ENCODE assay signal across 7 cellular contexts in the genomic region with DNA sequence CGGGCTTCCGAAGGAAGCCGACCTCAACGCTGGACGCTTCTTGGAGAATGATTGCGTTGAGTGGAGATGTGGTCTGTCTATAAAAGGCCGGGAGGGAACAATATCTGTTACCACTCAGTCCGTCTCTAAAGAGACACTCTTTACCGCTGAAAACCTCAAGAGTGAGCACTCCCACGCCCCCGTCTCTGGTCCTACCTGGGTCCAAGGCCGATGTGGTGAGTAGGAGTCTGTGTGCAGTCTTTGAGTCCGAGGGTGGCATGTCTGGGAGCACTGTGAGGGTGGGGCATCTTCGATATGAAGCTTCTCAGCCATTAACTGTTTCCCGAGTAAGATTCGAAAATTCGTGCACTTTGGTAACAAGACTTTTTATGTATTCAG. TPM values are rescaled to one million over a fixed set of nuclear protein-coding genes. Genes with fewer than 3 reads are reported as not detected.
DNase-seq lines count a peak whose midpoint lies in the region; ATAC-seq and TF ChIP-seq lines count a peak whose summit lies in the region.

No MANE protein-coding gene starts in this region.

- no peaks in the 10 kb centered on the region for H3K36me3 ChIP-seq in mesendoderm (ENCODE audit: control insufficient read depth, insufficient read depth, low read length)
- H3K36me3 ChIP-seq in subcutaneous abdominal adipose tissue (ENCODE audit: control insufficient read depth in 5 of 5, insufficient read depth in 5 of 5, low read length in 5 of 5): peaks cover 1 to 10% (median 9%) of the 10 kb centered on the region in 5 donors

- no peak overlapping the region for H2BK5ac ChIP-seq in mesendoderm (ENCODE audit: low read length)

- WGBS in mesendoderm (ENCODE audit: extremely low coverage, insufficient coverage, low lambda C conversion rate): no CpG with 5 or more reads among the region's 17 CpGs

- no peaks in the 10 kb centered on the region for H3K79me2 ChIP-seq in mesendoderm (ENCODE audit: control insufficient read depth, insufficient read depth, low read length)

- H3K18ac ChIP-seq in mesendoderm (ENCODE audit: low read length): peak overlapping the region; percentile 95

- peaks cover 46% of the 10 kb centered on the region for H3K9me3 Mint-ChIP-seq in T-helper 2 cell treated with Interferon-gamma antibody and Interleukin-4, amounts not matched to agents 5 μg/mL and 100 μg/mL, for 36 hours

- H2BK120ac ChIP-seq in mesendoderm (ENCODE audit: low read depth, low read length): no peak overlapping the region

- H3K4me3 ChIP-seq in dorsolateral prefrontal cortex (peak overlapping the region; percentile 56 to 89 (median 76)), mesendoderm (ENCODE audit: low read length) (peak overlapping the region; percentile 75), subcutaneous abdominal adipose tissue (ENCODE audit: low read depth in 1 of 5, low read length in 5 of 5) (peak overlapping the region; percentile 85 to 92 (median 86))

- peaks cover 46% of the 10 kb centered on the region for H3K36me3 Mint-ChIP-seq in T-helper 2 cell treated with Interferon-gamma antibody and Interleukin-4, amounts not matched to agents 5 μg/mL and 100 μg/mL, for 36 hours (ENCODE audit: low read depth)

- H3K27ac Mint-ChIP-seq in T-helper 2 cell treated with Interferon-gamma antibody and Interleukin-4, amounts not matched to agents 5 μg/mL and 100 μg/mL, for 36 hours: peak overlapping the region; percentile 71

- H3K4me1 ChIP-seq in mesendoderm (ENCODE audit: control insufficient read depth, low read depth, low read length) (peaks cover 2% of the 10 kb centered on the region), subcutaneous abdominal adipose tissue (ENCODE audit: control insufficient read depth in 5 of 5, insufficient read depth in 5 of 5, low read length in 5 of 5) (peaks cover 0 to 17% (median 15%) of the 10 kb centered on the region in 5 donors)

- ATAC-seq in GM18867 (IDR thresholded peaks at IDR 0.05; ENCODE audit: unreplicated experiment) (peak; percentile 23), HG03175 (IDR thresholded peaks at IDR 0.05; ENCODE audit: unreplicated experiment) (peak; percentile 25)

- peak overlapping the region; percentile 82 for H3K4me3 Mint-ChIP-seq in T-helper 2 cell treated with Interferon-gamma antibody and Interleukin-4, amounts not matched to agents 5 μg/mL and 100 μg/mL, for 36 hours

- no peaks in the 10 kb centered on the region for H3K79me1 ChIP-seq in mesendoderm (ENCODE audit: low read length)

- intact Hi-C loops in dorsolateral prefrontal cortex (cut with DNase I): no loop called here

- H3K4me1 Mint-ChIP-seq in T-helper 2 cell treated with Interferon-gamma antibody and Interleukin-4, amounts not matched to agents 5 μg/mL and 100 μg/mL, for 36 hours (ENCODE audit: low read depth): peaks cover 14% of the 10 kb centered on the region

- peak overlapping the region; percentile 92 for H3K56ac ChIP-seq in mesendoderm (ENCODE audit: low read length)

- H3K27ac ChIP-seq in dorsolateral prefrontal cortex (peak overlapping the region in 39 of 59 donors; percentile 2 to 85 (median 48)), mesendoderm (ENCODE audit: low read depth, low read length) (no peak overlapping the region), subcutaneous abdominal adipose tissue (ENCODE audit: low read depth, low read length) (peak overlapping the region; percentile 41)

- H3K9me3 ChIP-seq in subcutaneous abdominal adipose tissue (ENCODE audit: control insufficient read depth in 5 of 5, low read length in 5 of 5): peaks cover 2 to 27% (median 24%) of the 10 kb centered on the region in 5 donors

- H3K4ac ChIP-seq in mesendoderm (ENCODE audit: low read depth, low read length): no peak overlapping the region

- peak overlapping the region; percentile 60 for H4K8ac ChIP-seq in mesendoderm (ENCODE audit: low read depth, low read length)

- no peak overlapping the region for H2BK15ac ChIP-seq in mesendoderm (replicated peaks; ENCODE audit: low read depth)

- H2AK5ac ChIP-seq in mesendoderm (ENCODE audit: low read length): no peak overlapping the region

- H3K4me2 ChIP-seq in mesendoderm (ENCODE audit: low read length): peak overlapping the region; percentile 89

- DNase-seq in T-helper 2 cell treated with Interferon-gamma antibody and Interleukin-4, amounts not matched to agents 5 μg/mL and 100 μg/mL, for 36 hours (ENCODE audit: low spot score): peak; percentile 11
- DNase-seq in dorsolateral prefrontal cortex (peak in 2 of 10 donors; percentile 30 to 39), mesendoderm (no peak)
- DNase-seq in effector CD4-positive, alpha-beta T cell: no peak

- no peak overlapping the region for H4K5ac ChIP-seq in mesendoderm (ENCODE audit: low read length)

- H3K27me3 ChIP-seq in dorsolateral prefrontal cortex (no peaks in the 10 kb centered on the region), mesendoderm (ENCODE audit: insufficient read depth, low read length, poor library complexity) (no peaks in the 10 kb centered on the region), subcutaneous abdominal adipose tissue (ENCODE audit: control insufficient read depth in 5 of 5, insufficient read depth in 4 of 5, low read length in 5 of 5) (no peaks in the 10 kb centered on the region)

- no peak for TF ChIP-seq CTCF in dorsolateral prefrontal cortex (IDR thresholded peaks at IDR 0.05 in 54 of 56, conservative IDR thresholded peaks at IDR 0.05 in 2 of 56; ENCODE audit: low read depth in 1 of 56, partially characterized antibody in 56 of 56)

- H3K27me3 Mint-ChIP-seq in T-helper 2 cell treated with Interferon-gamma antibody and Interleukin-4, amounts not matched to agents 5 μg/mL and 100 μg/mL, for 36 hours (ENCODE audit: low read depth): no peaks in the 10 kb centered on the region

- H3K9ac ChIP-seq in mesendoderm (ENCODE audit: low read length) (peak overlapping the region; percentile 84), subcutaneous abdominal adipose tissue (ENCODE audit: low read length in 5 of 5) (peak overlapping the region; percentile 69 to 86 (median 82))

- H3K23ac ChIP-seq in mesendoderm (ENCODE audit: low read length): peak overlapping the region; percentile 29

RNA-seq across cellular contexts. Expression of gene ZFP69, which starts 0.6 kb away (rescaled TPM):
- 1 to 10 TPM in 119 of 120 experiments, under 1 TPM in 1; 0.95 to 5.3 (median 2.8) TPM for total RNA-seq in dorsolateral prefrontal cortex
- 2.8 TPM for polyA plus RNA-seq in mesendoderm (2013, experiment 1 of 2)
- 2.9 TPM for polyA plus RNA-seq in mesendoderm (2013, experiment 2 of 2)

RNA-seq across cellular contexts. Expression of gene ZFP69B, which starts 27.4 kb away (rescaled TPM):
- 10 to 100 TPM in 94 of 120 experiments, 1 to 10 TPM in 26; 5.1 to 18.3 (median 12.0) TPM for total RNA-seq in dorsolateral prefrontal cortex
- 4.9 TPM for polyA plus RNA-seq in mesendoderm (2013, experiment 1 of 2)
- 4.7 TPM for polyA plus RNA-seq in mesendoderm (2013, experiment 2 of 2)

RNA-seq across cellular contexts. Expression of gene EXO5, which starts 30.9 kb away (rescaled TPM):
- total RNA-seq in dorsolateral prefrontal cortex: 10 to 100 TPM in 39 of 120 experiments, 1 to 10 TPM in 81; 4.9 to 15.6 (median 9.1) TPM
- 6.5 TPM for polyA plus RNA-seq in mesendoderm (2013, experiment 1 of 2)
- polyA plus RNA-seq in mesendoderm (2013, experiment 2 of 2): 6.2 TPM

RNA-seq across cellular contexts. Expression of gene ZNF684, which starts 53.8 kb away (rescaled TPM):
- 10 to 100 TPM in 8 of 120 experiments, 1 to 10 TPM in 112; 3.1 to 15.7 (median 7.2) TPM for total RNA-seq in dorsolateral prefrontal cortex
- 3.8 TPM for polyA plus RNA-seq in mesendoderm (2013, experiment 1 of 2)
- 3.4 TPM for polyA plus RNA-seq in mesendoderm (2013, experiment 2 of 2)
